Comparison of ENCODE assay signal across 8 cellular contexts in genomic region chr5:138464018-138464387, GRCh38. TPM values are rescaled to one million over a fixed set of nuclear protein-coding genes. Genes with fewer than 3 reads are reported as not detected.
DNase-seq lines count a peak whose midpoint lies in the region; FAIRE-seq and TF ChIP-seq lines count a peak whose summit lies in the region.

No MANE protein-coding gene starts in this region.

- H3K4me1 Mint-ChIP-seq in H9: peaks cover 29 to 33% of the 10 kb centered on the region in 2 experiments

- H2BK120ac ChIP-seq in H9 (ENCODE audit: low read depth, low read length, poor library complexity, severe bottlenecking): no peak overlapping the region

- peak overlapping the region; percentile 61 for H3K18ac ChIP-seq in H9 (ENCODE audit: insufficient read length, low read depth, low read length)

- H3K9me3 ChIP-seq in H9 (ENCODE audit: control insufficient read depth, low read depth, low read length): no peaks in the 10 kb centered on the region

- no peak overlapping the region for H3K23ac ChIP-seq in H9 (ENCODE audit: insufficient read length, low read depth, low read length)

- no peak overlapping the region for H3K56ac ChIP-seq in H9 (ENCODE audit: insufficient read length, low read depth, low read length)

- H3K36me3 Mint-ChIP-seq in H9 (ENCODE audit: insufficient read depth in 1 of 3, low read depth in 3 of 3): peaks cover 18 to 26% (median 26%) of the 10 kb centered on the region in 3 experiments

- H3K23me2 ChIP-seq in H9 (ENCODE audit: insufficient read length, low read depth, low read length, poor library complexity, severe bottlenecking): peaks cover 23% of the 10 kb centered on the region

- peak overlapping the region; percentile 86 for H3K4me3 Mint-ChIP-seq in H9

- no peak overlapping the region for H3K4ac ChIP-seq in H9 (ENCODE audit: low read depth, low read length)

- H3K9me3 Mint-ChIP-seq in H9: peaks cover 0 to 11% of the 10 kb centered on the region in 2 experiments; a peak in 3 of 5 replicates

- peak overlapping the region; percentile 67 for H3K4me2 ChIP-seq in H9 (ENCODE audit: insufficient read depth, insufficient read length, low read length)

- H3K27me3 Mint-ChIP-seq in H9 (ENCODE audit: low read depth): peaks cover 19% of the 10 kb centered on the region

- peak overlapping the region; percentile 69; the same call in 1 of the 2 replicates for H3K14ac ChIP-seq in H9 (ENCODE audit: insufficient read depth, low read length)

- no peaks in the 10 kb centered on the region; the same call in 1 of the 2 replicates for H3K27me3 ChIP-seq in H9 (ENCODE audit: insufficient read depth, low read length)

- FAIRE-seq in frontal cortex (lab: Jason Lieb, UNC): no peak

- H4K20me1 ChIP-seq in H9 (ENCODE audit: control insufficient read depth, insufficient read depth, insufficient read length): no peaks in the 10 kb centered on the region

- no peak overlapping the region for H3K27ac ChIP-seq in H9 (ENCODE audit: insufficient read length, low read depth, low read length)

- H2AK5ac ChIP-seq in H9 (ENCODE audit: insufficient read length, low read length): no peak overlapping the region

- H2AFZ ChIP-seq in H9 (ENCODE audit: low read length): no peak overlapping the region

- H3K4me1 ChIP-seq in H9 (ENCODE audit: insufficient read depth, low read length): no peaks in the 10 kb centered on the region

- no peak overlapping the region for H2BK15ac ChIP-seq in H9 (ENCODE audit: low read depth, low read length)

- no CpG with 5 or more reads among the region's 34 CpGs for WGBS in H9 (ENCODE audit: extremely low coverage, insufficient read length, low lambda C conversion rate)

- no peak overlapping the region for H4K5ac ChIP-seq in H9 (ENCODE audit: insufficient read length, low read depth, low read length)

- DNase-seq in GDM1 (lab: John Stamatoyannopoulos, UW) (peak; percentile 93), H9 (peak; percentile 92), M059J (ENCODE audit: low read depth) (peak; percentile 93), SIG-M5 (lab: John Stamatoyannopoulos, UW) (peak; percentile 51), frontal cortex (ENCODE audit: low spot score in 2 of 2) (peak; percentile 89 to 90), non-pigmented ciliary epithelial cell (ENCODE audit: low read depth) (peak; percentile 71), superior temporal gyrus (ENCODE audit: extremely low spot score) (peak; percentile 91)
- DNase-seq in activated naive CD4-positive, alpha-beta T cell (lab: John Stamatoyannopoulos, UW): peak; percentile 77 to 93 (median 84)

- no peak overlapping the region for H2BK5ac ChIP-seq in H9 (ENCODE audit: insufficient read length, low read length)

- H3T11ph ChIP-seq in H9 (ENCODE audit: low read length): no peak overlapping the region

- no peak overlapping the region for H4K91ac ChIP-seq in H9 (ENCODE audit: insufficient read length, low read depth, low read length)

- H3K79me2 ChIP-seq in H9 (ENCODE audit: insufficient read depth, low read length): no peaks in the 10 kb centered on the region

- H2BK20ac ChIP-seq in H9 (ENCODE audit: low read depth, low read length, poor library complexity, severe bottlenecking): no peak overlapping the region

- no peaks in the 10 kb centered on the region for H3K79me1 ChIP-seq in H9 (ENCODE audit: insufficient read depth, low read depth, low read length, poor library complexity, severe bottlenecking)

- H4K8ac ChIP-seq in H9 (replicated peaks; ENCODE audit: insufficient read length, low read depth, low read length): no peak overlapping the region

- H3K9ac ChIP-seq in H9 (ENCODE audit: extremely low read depth, insufficient read length, low read length): peak overlapping the region; percentile 64

- no peak overlapping the region for H2BK12ac ChIP-seq in H9 (ENCODE audit: insufficient read length, low read depth, low read length)

- peak; percentile 97 for TF ChIP-seq CTCF in H9 (conservative IDR thresholded peaks at IDR 0.05)

- peak overlapping the region in 2 of 3 experiments; percentile 86 to 94; a peak in 4 of 7 replicates for H3K27ac Mint-ChIP-seq in H9

RNA-seq across cellular contexts. Expression of gene EGR1, which starts 1.3 kb away (rescaled TPM):
- 76.6 and 83.3 TPM in 2 replicates for total RNA-seq in H9 (2021)
- 3.9 and 4.1 TPM in 2 replicates for total RNA-seq in M059J (2014; rRNA removed; shearing (Covaris generic))
- 0.82 TPM for total RNA-seq in frontal cortex

RNA-seq across cellular contexts. Expression of gene REEP2, which starts 25.1 kb away (rescaled TPM):
- 44.3 and 49.0 TPM in 2 replicates for total RNA-seq in H9 (2021)
- 0.32 and 1.6 TPM in 2 replicates for total RNA-seq in M059J (2014; rRNA removed; shearing (Covaris generic))
- total RNA-seq in frontal cortex: 70.9 TPM

Comparison
In these comparisons a context has a peak if more than half of its experiments do, and no peak if none do; other contexts are left out.
1. RNA of gene EGR1, which starts 1.3 kb away (total RNA-seq): 76.6 to 83.3 TPM in H9; 3.9 to 4.1 TPM in M059J and 0.82 TPM in frontal cortex (single experiment); every median in the first group is over 10 times any median in the second.
2. RNA of gene REEP2, which starts 25.1 kb away (total RNA-seq): 70.9 TPM in frontal cortex (single experiment) and 44.3 to 49.0 TPM in H9; 0.32 to 1.6 TPM in M059J; every median in the first group is over 10 times any median in the second.
3. Peak in every context shown above with its lines, with median percentiles within 50 percentile points of each other: DNase-seq.